20 cellular contexts compared by ENCODE assay signal in genomic region chr2:67872481-67872880, GRCh38.
DNase-seq lines count a peak whose midpoint lies in the region; ATAC-seq and TF ChIP-seq lines count a peak whose summit lies in the region.
"Had no signal": no experiment of that assay in that cellular context is flagged by ENCODE, and none has a peak within 500 bp of the region (broad histone marks: within the 10 kb centered on the region; RNA-seq: fewer than 3 reads in every experiment).

No MANE protein-coding gene starts in this region.

- H3K4me1 ChIP-seq in smooth muscle cell (ENCODE audit: low read depth) = no peaks in the 10 kb centered on the region
- H3K4me1 ChIP-seq: BLaER1, Caco-2, parathyroid adenoma, transverse colon had no signal

- peak overlapping the region; percentile 44 for H3K4me2 ChIP-seq in smooth muscle cell
- H3K4me2 ChIP-seq: BLaER1 had no signal

- H3K9me3 ChIP-seq in smooth muscle cell (replicated peaks; ENCODE audit: low read depth) = no peaks in the 10 kb centered on the region
- H3K9me3 ChIP-seq: BLaER1, mucosa of descending colon, transverse colon had no signal

- H3K4me3 ChIP-seq in smooth muscle cell = no peak overlapping the region
- H3K4me3 ChIP-seq: BLaER1, mucosa of descending colon, transverse colon had no signal

- 84% methylated on average over 2 of the region's 2 CpGs for WGBS in smooth muscle cell (ENCODE audit: low lambda C conversion rate)

- H3K27me3 Mint-ChIP-seq in chondrocyte (ENCODE audit: low read depth) = no peaks in the 10 kb centered on the region

- TF ChIP-seq CTCF in chondrocyte (IDR thresholded peaks at IDR 0.05) (no peak), smooth muscle cell (IDR thresholded peaks at IDR 0.05; ENCODE audit: borderline replicate concordance, insufficient read depth, poor library complexity, severe bottlenecking) (no peak)

- no peaks in the 10 kb centered on the region for H3K79me2 ChIP-seq in smooth muscle cell (ENCODE audit: low read depth)
- H3K79me2 ChIP-seq: parathyroid adenoma had no signal

- H3F3A ChIP-seq in smooth muscle cell (ENCODE audit: low read depth) = no peaks in the 10 kb centered on the region

- no peak overlapping the region for H3K9ac ChIP-seq in smooth muscle cell (ENCODE audit: low read depth)
- H3K9ac ChIP-seq: BLaER1, parathyroid adenoma had no signal

- H2AFZ ChIP-seq in smooth muscle cell (ENCODE audit: low read depth) = no peak overlapping the region
- H2AFZ ChIP-seq: parathyroid adenoma had no signal

- H3K9me3 Mint-ChIP-seq in chondrocyte (ENCODE audit: low read depth) = no peaks in the 10 kb centered on the region
- H3K9me3 Mint-ChIP-seq: activated CD4-positive, alpha-beta T cell treated with anti-CD3 and anti-CD28 coated beads, Interleukin-2, amount 10 ng/mL, durations not matched to agents 7 days and 5 days; activated naive CD4-positive, alpha-beta T cell treated with anti-CD3 and anti-CD28 coated beads, Interleukin-2, amount 10 ng/mL, durations not matched to agents 7 days and 5 days; stimulated activated naive CD8-positive, alpha-beta T cell treated with anti-CD3 and anti-CD28 coated beads, Interleukin-15, amount 100 ng/mL, for 72 hours had no signal

- H3K4me1 Mint-ChIP-seq in chondrocyte (ENCODE audit: low read depth) = peaks cover 30% of the 10 kb centered on the region
- H3K4me1 Mint-ChIP-seq: activated CD4-positive, alpha-beta T cell treated with anti-CD3 and anti-CD28 coated beads, Interleukin-2, amount 10 ng/mL, durations not matched to agents 7 days and 5 days; activated naive CD4-positive, alpha-beta T cell treated with anti-CD3 and anti-CD28 coated beads, Interleukin-2, amount 10 ng/mL, durations not matched to agents 7 days and 5 days; stimulated activated naive CD8-positive, alpha-beta T cell treated with anti-CD3 and anti-CD28 coated beads, Interleukin-15, amount 100 ng/mL, for 72 hours had no signal

- H3K27me3 ChIP-seq in smooth muscle cell (ENCODE audit: low read depth) = no peaks in the 10 kb centered on the region
- H3K27me3 ChIP-seq: BLaER1, transverse colon had no signal

- H4K20me1 ChIP-seq in smooth muscle cell (ENCODE audit: low read depth) = no peaks in the 10 kb centered on the region
- H4K20me1 ChIP-seq: BLaER1 had no signal

- H3K27ac ChIP-seq in smooth muscle cell (ENCODE audit: low read depth) = no peak overlapping the region
- H3K27ac ChIP-seq: BLaER1, parathyroid adenoma, transverse colon had no signal

- no peak overlapping the region for H3K4me3 Mint-ChIP-seq in chondrocyte (ENCODE audit: unreplicated experiment)
- H3K4me3 Mint-ChIP-seq: activated CD4-positive, alpha-beta T cell treated with anti-CD3 and anti-CD28 coated beads, Interleukin-2, amount 10 ng/mL, durations not matched to agents 7 days and 5 days; activated naive CD4-positive, alpha-beta T cell treated with anti-CD3 and anti-CD28 coated beads, Interleukin-2, amount 10 ng/mL, durations not matched to agents 7 days and 5 days; stimulated activated naive CD8-positive, alpha-beta T cell treated with anti-CD3 and anti-CD28 coated beads, Interleukin-15, amount 100 ng/mL, for 72 hours had no signal

- H3K36me3 Mint-ChIP-seq in chondrocyte (ENCODE audit: low read depth) = no peaks in the 10 kb centered on the region
- H3K36me3 Mint-ChIP-seq: activated naive CD4-positive, alpha-beta T cell treated with anti-CD3 and anti-CD28 coated beads, Interleukin-2, amount 10 ng/mL, durations not matched to agents 7 days and 5 days had no signal

- no peaks in the 10 kb centered on the region for H3K36me3 ChIP-seq in smooth muscle cell (ENCODE audit: low read depth)
- H3K36me3 ChIP-seq: BLaER1, transverse colon had no signal

- ATAC-seq in HG02885 (IDR thresholded peaks at IDR 0.05; ENCODE audit: poor library complexity, unreplicated experiment) = no peak
- no peak for ATAC-seq in HG02884 (IDR thresholded peaks at IDR 0.05; ENCODE audit: unreplicated experiment)
- no peak for ATAC-seq in HG03045 (IDR thresholded peaks at IDR 0.05; ENCODE audit: unreplicated experiment)
- ATAC-seq: mucosa of descending colon; stimulated activated naive CD8-positive, alpha-beta T cell treated with anti-CD3 and anti-CD28 coated beads, Interleukin-15, amount 100 ng/mL, for 72 hours had no signal

- DNase-seq in DMS79 (lab: John Stamatoyannopoulos, UW) = peak; percentile 68
- peak; percentile 11 for DNase-seq in LHCN-M2 (ENCODE audit: low read depth)
- no peak for DNase-seq in chondrocyte (ENCODE audit: low spot score)
- no peak for DNase-seq in smooth muscle cell (lab: John Stamatoyannopoulos, UW; ENCODE audit: unreplicated experiment)
- DNase-seq in SIG-M5 (lab: John Stamatoyannopoulos, UW) = no peak
- DNase-seq: activated CD4-positive, alpha-beta T cell treated with anti-CD3 and anti-CD28 coated beads, Interleukin-2, amount 10 ng/mL, durations not matched to agents 7 days and 5 days; activated naive CD4-positive, alpha-beta T cell treated with anti-CD3 and anti-CD28 coated beads, Interleukin-2, amount 10 ng/mL, durations not matched to agents 7 days and 5 days; activated T-cell treated with anti-CD3 and anti-CD28 coated beads, Interleukin-2, amount 50 U/mL, for 48 hours; Caco-2; KBM-7; mucosa of descending colon; NCI-H146; right cardiac atrium; stimulated activated naive CD8-positive, alpha-beta T cell treated with anti-CD3 and anti-CD28 coated beads, Interleukin-15, amount 100 ng/mL, for 72 hours; transverse colon had no signal

- peak overlapping the region; percentile 90 for H3K27ac Mint-ChIP-seq in chondrocyte (ENCODE audit: unreplicated experiment)
- H3K27ac Mint-ChIP-seq: activated CD4-positive, alpha-beta T cell treated with anti-CD3 and anti-CD28 coated beads, Interleukin-2, amount 10 ng/mL, durations not matched to agents 7 days and 5 days; activated naive CD4-positive, alpha-beta T cell treated with anti-CD3 and anti-CD28 coated beads, Interleukin-2, amount 10 ng/mL, durations not matched to agents 7 days and 5 days; stimulated activated naive CD8-positive, alpha-beta T cell treated with anti-CD3 and anti-CD28 coated beads, Interleukin-15, amount 100 ng/mL, for 72 hours had no signal

Comparison
In these comparisons a context has a peak if more than half of its experiments do, and no peak if none do; other contexts are left out.
1. DNase-seq: peak in DMS79 (single experiment) and LHCN-M2 (single experiment); none in chondrocyte (single experiment), smooth muscle cell (single experiment) and SIG-M5 (single experiment).